Comparison of ENCODE assay signal across 1 cellular context in genomic region chr1:46692806-46693770, GRCh38.
TF ChIP-seq lines count a peak whose summit lies in the region.

No MANE protein-coding gene starts in this region.

TF ChIP-seq in HepG2, 621 proteins besides CTCF, POLR2A, EP300 and RAD21:
- TF ChIP-seq EHMT2 (IDR thresholded peaks at IDR 0.05; ENCODE audit: borderline replicate concordance, low read depth, low read length) (no peak), ZFP37 (CRISPR knock-in tag; IDR thresholded peaks at IDR 0.05; ENCODE audit: borderline replicate concordance) (no peak), FLYWCH1 (CRISPR knock-in tag; IDR thresholded peaks at IDR 0.05) (no peak), ZNF792 (CRISPR knock-in tag; IDR thresholded peaks at IDR 0.05) (no peak), ZBTB4 (CRISPR knock-in tag; IDR thresholded peaks at IDR 0.05; ENCODE audit: borderline replicate concordance) (no peak), MNT (IDR thresholded peaks at IDR 0.05) (no peak), AGO2 (optimal IDR thresholded peaks at IDR 0.05; ENCODE audit: low read depth, low read length) (no peak), ETS1 (CRISPR knock-in tag; IDR thresholded peaks at IDR 0.05) (no peak), ZFP82 (CRISPR knock-in tag; IDR thresholded peaks at IDR 0.05; ENCODE audit: borderline replicate concordance) (no peak)
